ENCODE assay signal across 1 cellular context in genomic region chr7:80312139-80312661, GRCh38.
TF ChIP-seq lines count a peak whose summit lies in the region.

No MANE protein-coding gene starts in this region.

TF ChIP-seq in WTC11, 78 proteins besides CTCF, POLR2A, EP300 and RAD21 (continued from another document):
- TF ChIP-seq ZNF281 (CRISPR knock-in tag; IDR thresholded peaks at IDR 0.05) = no peak
- TF ChIP-seq E2F1 (CRISPR knock-in tag; IDR thresholded peaks at IDR 0.05) = no peak
- no peak for TF ChIP-seq ZNF138 (CRISPR knock-in tag; conservative IDR thresholded peaks at IDR 0.05)
- TF ChIP-seq NFYB (CRISPR knock-in tag; conservative IDR thresholded peaks at IDR 0.05; ENCODE audit: low read depth) = no peak
- TF ChIP-seq GRHL2 (CRISPR knock-in tag; IDR thresholded peaks at IDR 0.05; ENCODE audit: insufficient replicate concordance, severe bottlenecking) = no peak
- TF ChIP-seq NFATC4 (CRISPR knock-in tag; IDR thresholded peaks at IDR 0.05) = no peak
- TF ChIP-seq PRRX2 (CRISPR knock-in tag; IDR thresholded peaks at IDR 0.05) = no peak
- no peak for TF ChIP-seq ZNF532 (CRISPR knock-in tag; IDR thresholded peaks at IDR 0.05; ENCODE audit: borderline replicate concordance)
- TF ChIP-seq SMAD4 (CRISPR knock-in tag; IDR thresholded peaks at IDR 0.05) = no peak
- no peak for TF ChIP-seq FOXJ3 (CRISPR knock-in tag; IDR thresholded peaks at IDR 0.05; ENCODE audit: borderline replicate concordance)
- TF ChIP-seq ZBTB43 (CRISPR knock-in tag; IDR thresholded peaks at IDR 0.05) = no peak
